19 cellular contexts compared by ENCODE assay signal in genomic region chr20:11432407-11432806, GRCh38.
A peak's percentile ranks its signal among the peaks of the same experiment; 100 is the strongest.
DNase-seq lines count a peak whose midpoint lies in the region; ATAC-seq, FAIRE-seq and TF ChIP-seq lines count a peak whose summit lies in the region.
"Had no signal": no experiment of that assay in that cellular context is flagged by ENCODE, and none has a peak within 500 bp of the region (broad histone marks: within the 10 kb centered on the region; RNA-seq: fewer than 3 reads in every experiment).

No MANE protein-coding gene starts in this region.

- H3K4me2 ChIP-seq in astrocyte (ENCODE audit: low read length): no peak overlapping the region
- H3K4me2 ChIP-seq: PC-9 had no signal

- 16% methylated on average over 3 of the region's 3 CpGs for WGBS in right lobe of liver (ENCODE audit: insufficient coverage, low coverage, low lambda C conversion rate, missing lambda C conversion rate)

- no peak overlapping the region for H3K9ac ChIP-seq in astrocyte (ENCODE audit: low read length)

- CTCF ChIA-PET in AG04450 (lab: Charles Lee): no interaction called here

- TF ChIP-seq POLR2A in right lobe of liver (IDR thresholded peaks at IDR 0.05): no peak

- H3K4me1 ChIP-seq in astrocyte (ENCODE audit: insufficient read depth, low read length) (no peaks in the 10 kb centered on the region), lower lobe of right lung (no peaks in the 10 kb centered on the region), right lobe of liver (no peaks in the 10 kb centered on the region)
- H3K4me1 ChIP-seq: thyroid gland had no signal

- H3K27me3 Mint-ChIP-seq in astrocyte (ENCODE audit: low read depth, unreplicated experiment): no peaks in the 10 kb centered on the region
- H3K27me3 Mint-ChIP-seq: activated naive CD8-positive, alpha-beta T cell had no signal

- H3K27me3 ChIP-seq in AG04450 (ENCODE audit: control insufficient read depth, insufficient read depth, low read length) (no peaks in the 10 kb centered on the region), astrocyte (ENCODE audit: insufficient read depth, low read length) (no peaks in the 10 kb centered on the region), lower lobe of right lung (ENCODE audit: low read depth) (no peaks in the 10 kb centered on the region), right lobe of liver (no peaks in the 10 kb centered on the region)
- H3K27me3 ChIP-seq: thyroid gland had no signal

- POLR2A ChIA-PET in AG04450 (lab: Yijun Ruan, JAX): no interaction called here

- peaks cover 7% of the 10 kb centered on the region for H3K36me3 Mint-ChIP-seq in astrocyte (ENCODE audit: low read depth, unreplicated experiment)
- H3K36me3 Mint-ChIP-seq: activated naive CD8-positive, alpha-beta T cell had no signal

- no peaks in the 10 kb centered on the region for H3K79me2 ChIP-seq in astrocyte (ENCODE audit: insufficient read depth, low read length)

- H4K20me1 ChIP-seq in astrocyte (ENCODE audit: insufficient read depth, low read length): no peaks in the 10 kb centered on the region

- peaks cover 11% of the 10 kb centered on the region for H3K9me3 Mint-ChIP-seq in astrocyte (ENCODE audit: unreplicated experiment)

- H3K36me3 ChIP-seq in astrocyte (ENCODE audit: insufficient read depth, low read length): no peaks in the 10 kb centered on the region
- H3K36me3 ChIP-seq in lower lobe of right lung: no peaks in the 10 kb centered on the region
- H3K36me3 ChIP-seq in right lobe of liver: no peaks in the 10 kb centered on the region
- H3K36me3 ChIP-seq: thyroid gland had no signal

- peaks cover 6% of the 10 kb centered on the region; the same call in 1 of the 2 replicates for H3K9me3 ChIP-seq in AG04450 (ENCODE audit: control insufficient read depth, insufficient read depth, low read length)
- no peaks in the 10 kb centered on the region for H3K9me3 ChIP-seq in astrocyte (ENCODE audit: insufficient read depth, low read depth, low read length)
- H3K9me3 ChIP-seq in lower lobe of right lung: no peaks in the 10 kb centered on the region
- H3K9me3 ChIP-seq in right lobe of liver: no peaks in the 10 kb centered on the region
- H3K9me3 ChIP-seq: mucosa of descending colon, thyroid gland had no signal

- H3K27ac Mint-ChIP-seq in astrocyte (ENCODE audit: unreplicated experiment): peak overlapping the region; percentile 58
- H3K27ac Mint-ChIP-seq: activated naive CD8-positive, alpha-beta T cell; T-helper 1 cell treated with Interleukin-12 subunit alpha and Interleukin-12 subunit beta and Interleukin-4 antibody, amounts not matched to agents 30 μg/mL and 1 μg/mL, for 36 hours had no signal

- TF ChIP-seq CTCF in AG04450 (IDR thresholded peaks at IDR 0.05; ENCODE audit: low read depth, low read length) (no peak), astrocyte (IDR thresholded peaks at IDR 0.05; ENCODE audit: insufficient read depth, low read depth, low read length) (no peak), fibroblast of villous mesenchyme (IDR thresholded peaks at IDR 0.05; ENCODE audit: insufficient read depth, low read depth, low read length) (no peak), lower lobe of right lung (IDR thresholded peaks at IDR 0.05) (no peak), right lobe of liver (IDR thresholded peaks at IDR 0.05) (no peak)

- no peak overlapping the region for H3K27ac ChIP-seq in AG04450 (ENCODE audit: low read depth, low read length)
- H3K27ac ChIP-seq in astrocyte (ENCODE audit: low read depth, low read length): no peak overlapping the region
- H3K27ac ChIP-seq in lower lobe of right lung: no peak overlapping the region
- no peak overlapping the region for H3K27ac ChIP-seq in right lobe of liver
- H3K27ac ChIP-seq: coronary artery, PC-9, thyroid gland had no signal

- H3K4me3 Mint-ChIP-seq in astrocyte (ENCODE audit: unreplicated experiment): no peak overlapping the region
- H3K4me3 Mint-ChIP-seq: activated naive CD8-positive, alpha-beta T cell; T-helper 1 cell treated with Interleukin-12 subunit alpha and Interleukin-12 subunit beta and Interleukin-4 antibody, amounts not matched to agents 30 μg/mL and 1 μg/mL, for 36 hours had no signal

- no peak overlapping the region for H2AFZ ChIP-seq in astrocyte (ENCODE audit: low read depth, low read length)
- H2AFZ ChIP-seq: PC-9 had no signal

- peaks cover 35% of the 10 kb centered on the region for H3K4me1 Mint-ChIP-seq in astrocyte (ENCODE audit: low read depth, unreplicated experiment)

- peak; percentile 84 for FAIRE-seq in astrocyte (lab: Jason Lieb, UNC)
- FAIRE-seq: islet of Langerhans had no signal

- ATAC-seq in lower lobe of right lung: no peak
- no peak for ATAC-seq in right lobe of liver
- ATAC-seq: mucosa of descending colon had no signal

- no peak overlapping the region for H3K4me3 ChIP-seq in AG04450 (ENCODE audit: low read depth, low read length)
- H3K4me3 ChIP-seq in astrocyte (ENCODE audit: insufficient read depth, low read depth, low read length): no peak overlapping the region
- no peak overlapping the region for H3K4me3 ChIP-seq in fibroblast of villous mesenchyme (ENCODE audit: low read depth, low read length)
- H3K4me3 ChIP-seq in lower lobe of right lung: no peak overlapping the region
- no peak overlapping the region for H3K4me3 ChIP-seq in right lobe of liver
- H3K4me3 ChIP-seq: coronary artery, mucosa of descending colon, PC-9, thyroid gland had no signal

- intact Hi-C loops in lower lobe of right lung (cut with DNase I): no loop called here
- intact Hi-C loops in right lobe of liver (cut with DNase I): no loop called here

- DNase-seq in AG04450 (ENCODE audit: low read depth, low spot score) (peak; percentile 68), HS-5 (ENCODE audit: low read depth) (peak; percentile 83), astrocyte (ENCODE audit: low read depth) (peak; percentile 90), fibroblast of villous mesenchyme (ENCODE audit: low read depth) (peak; percentile 59), lower lobe of right lung (no peak), right lobe of liver (no peak), NCI-H2171 treated with DMSO at 0.1 percent for 48 hours (lab: John Stamatoyannopoulos, UW) (no peak)
- no peak for DNase-seq in activated CD8-positive, alpha-beta memory T cell treated with anti-CD3 and anti-CD28 coated beads, Interleukin-2, amount 50 U/mL, for 4 hours
- DNase-seq: activated CD4-positive, alpha-beta T cell treated with anti-CD3 and anti-CD28 coated beads for 1 hour; activated T-cell treated with anti-CD3 and anti-CD28 coated beads for 4 hours; mucosa of descending colon; NCI-H1092 treated with DMSO at 0.1 percent for 48 hours; NCI-H345; PC-9; thyroid gland had no signal

Comparison
In these comparisons a context has a peak if more than half of its experiments do, and no peak if none do; other contexts are left out.
1. DNase-seq: peak in AG04450 (single experiment), HS-5 (single experiment), astrocyte (single experiment) and fibroblast of villous mesenchyme (single experiment); none in lower lobe of right lung (single experiment), right lobe of liver (0 of 3), NCI-H2171 treated with DMSO at 0.1 percent for 48 hours (single experiment) and activated CD8-positive, alpha-beta memory T cell treated with anti-CD3 and anti-CD28 coated beads, Interleukin-2, amount 50 U/mL, for 4 hours (single experiment).